ENCODE assay signal across 9 cellular contexts in genomic region chr3:195209836-195210551, GRCh38.
DNase-seq lines count a peak whose midpoint lies in the region; ATAC-seq, FAIRE-seq and TF ChIP-seq lines count a peak whose summit lies in the region.
"Had no signal": no experiment of that assay in that cellular context is flagged by ENCODE, and none has a peak within 500 bp of the region (broad histone marks: within the 10 kb centered on the region; RNA-seq: fewer than 3 reads in every experiment).

No MANE protein-coding gene starts in this region.

- H2AFZ ChIP-seq in parathyroid adenoma = peak overlapping the region; percentile 56

- WGBS in gastroesophageal sphincter (ENCODE audit: low coverage in 1 of 2), 2 donors = 0 to 5% methylated on average over 2 to 4 of the region's 20 CpGs

- no peak for FAIRE-seq in GM19239 (lab: Jason Lieb, UNC)

- ATAC-seq in gastroesophageal sphincter = peak; percentile 51

- peaks cover 38% of the 10 kb centered on the region for H3K79me2 ChIP-seq in parathyroid adenoma

- H3K27ac ChIP-seq in gastroesophageal sphincter (peak overlapping the region; percentile 86 to 96 (median 90)), parathyroid adenoma (peak overlapping the region; percentile 59)

- TF ChIP-seq POLR2A in gastroesophageal sphincter (IDR thresholded peaks at IDR 0.05) (no peak), erythroblast (IDR thresholded peaks at IDR 0.05; ENCODE audit: low read length) (no peak)

- DNase-seq in AG10803 (ENCODE audit: low read depth) = peak; percentile 78
- peak; percentile 38 for DNase-seq in SK-N-DZ (ENCODE audit: low spot score)
- DNase-seq in germinal center (ENCODE audit: low spot score) = no peak
- no peak for DNase-seq in activated CD4-positive, CD25-positive, alpha-beta regulatory T cell treated with anti-CD3 and anti-CD28 coated beads, Interleukin-2, amount 50 U/mL, for 72 hours
- no peak for DNase-seq in erythroblast (lab: John Stamatoyannopoulos, UW)
- no peak for DNase-seq in GM19239 (ENCODE audit: insufficient read length, low spot score)
- DNase-seq: activated B cell treated with CpG ODN at 0.5 μM for 24 hours had no signal

- H3K9me3 ChIP-seq in gastroesophageal sphincter (no peaks in the 10 kb centered on the region), parathyroid adenoma (ENCODE audit: control insufficient read depth, low read length) (no peaks in the 10 kb centered on the region)

- no peak overlapping the region for H3K9ac ChIP-seq in parathyroid adenoma

- H3K4me1 ChIP-seq in gastroesophageal sphincter (peaks cover 6 to 55% (median 25%) of the 10 kb centered on the region in 3 donors), parathyroid adenoma (peaks cover 24% of the 10 kb centered on the region)

- no peak for TF ChIP-seq EP300 in gastroesophageal sphincter (IDR thresholded peaks at IDR 0.05)

- peak overlapping the region; percentile 42 for H3K4me2 ChIP-seq in parathyroid adenoma (ENCODE audit: low read length)

- TF ChIP-seq CTCF in AG10803 (conservative IDR thresholded peaks at IDR 0.05; ENCODE audit: low read length) (no peak), gastroesophageal sphincter (IDR thresholded peaks at IDR 0.05) (no peak), parathyroid adenoma (IDR thresholded peaks at IDR 0.05) (no peak)

- H3K36me3 ChIP-seq in gastroesophageal sphincter (no peaks in the 10 kb centered on the region), parathyroid adenoma (ENCODE audit: control insufficient read depth, insufficient read depth, low read length) (no peaks in the 10 kb centered on the region)

- H3K27me3 ChIP-seq in gastroesophageal sphincter = no peaks in the 10 kb centered on the region
- H3K27me3 ChIP-seq in parathyroid adenoma (ENCODE audit: control insufficient read depth, insufficient read depth, low read length) = no peaks in the 10 kb centered on the region

- H3K4me3 ChIP-seq in AG10803 (ENCODE audit: low read length) (peak overlapping the region; percentile 48), gastroesophageal sphincter (peak overlapping the region in 1 of 2 donors; percentile 25), parathyroid adenoma (ENCODE audit: low read depth, low read length) (no peak overlapping the region)

Comparison
In these comparisons a context has a peak if more than half of its experiments do, and no peak if none do; other contexts are left out.
1. DNase-seq: peak in AG10803 (single experiment) and SK-N-DZ (single experiment); none in germinal center (single experiment), activated CD4-positive, CD25-positive, alpha-beta regulatory T cell treated with anti-CD3 and anti-CD28 coated beads, Interleukin-2, amount 50 U/mL, for 72 hours (single experiment), erythroblast (0 of 2) and GM19239 (single experiment).